ENCODE assay signal across 18 cellular contexts in genomic region chr1:153394391-153394790, GRCh38. TPM values are rescaled to one million over a fixed set of nuclear protein-coding genes. Genes with fewer than 3 reads are reported as not detected.
DNase-seq lines count a peak whose midpoint lies in the region; ATAC-seq and TF ChIP-seq lines count a peak whose summit lies in the region.
"Had no signal": no experiment of that assay in that cellular context is flagged by ENCODE, and none has a peak within 500 bp of the region (broad histone marks: within the 10 kb centered on the region; RNA-seq: fewer than 3 reads in every experiment).

No MANE protein-coding gene starts in this region.

- H3K36me3 ChIP-seq in BLaER1: no peaks in the 10 kb centered on the region
- no peaks in the 10 kb centered on the region for H3K36me3 ChIP-seq in esophagus (ENCODE audit: control insufficient read depth in 2 of 2, insufficient read depth in 2 of 2, low read length in 1 of 2)
- H3K36me3 ChIP-seq in neutrophil: peaks cover 14% of the 10 kb centered on the region
- H3K36me3 ChIP-seq: HAP-1 had no signal

- CTCF ChIA-PET in RWPE1 (lab: Yijun Ruan, JAX): interaction anchor here (1.3 kb wide), 1 partner anchor 11 kb away, joined by 3 read pairs; no protein-coding TSS in a partner anchor
- CTCF ChIA-PET in activated CD4-positive, alpha-beta memory T cell treated with anti-CD3 and anti-CD28 coated beads, Interleukin-2, amount 10 ng/mL, durations not matched to agents 7 days and 5 days (lab: Charles Lee): no interaction called here

- H3K4me3 ChIP-seq in BLaER1 (no peak overlapping the region), esophagus (ENCODE audit: low read depth in 1 of 2, low read length in 2 of 2) (no peak overlapping the region), neutrophil (ENCODE audit: low read depth in 1 of 2, low read length in 1 of 2) (peak overlapping the region; percentile 89 to 96)
- H3K4me3 ChIP-seq: HAP-1 had no signal

- DNase-seq in RWPE1 (ENCODE audit: low spot score) (no peak), NOMO-1 treated with DMSO at 0.1 percent for 48 hours (lab: John Stamatoyannopoulos, UW; ENCODE audit: unreplicated experiment) (no peak), glomerular visceral epithelial cell (ENCODE audit: extremely low spot score) (no peak)
- no peak for DNase-seq in activated CD4-positive, alpha-beta memory T cell treated with anti-CD3 and anti-CD28 coated beads, Interleukin-2, amount 10 ng/mL, durations not matched to agents 7 days and 5 days
- DNase-seq: DMS79, GOT3 had no signal

- peaks cover 17% of the 10 kb centered on the region for H3K27me3 Mint-ChIP-seq in activated CD4-positive, alpha-beta memory T cell treated with anti-CD3 and anti-CD28 coated beads, Interleukin-2, amount 10 ng/mL, durations not matched to agents 7 days and 5 days

- no peak overlapping the region for H3K4me3 Mint-ChIP-seq in activated CD4-positive, alpha-beta memory T cell treated with anti-CD3 and anti-CD28 coated beads, Interleukin-2, amount 10 ng/mL, durations not matched to agents 7 days and 5 days
- H3K4me3 Mint-ChIP-seq: CD4-positive, alpha-beta T cell; IgD-negative memory B cell had no signal

- H4K20me1 ChIP-seq in BLaER1: no peaks in the 10 kb centered on the region

- 79% methylated on average over 5 of the region's 5 CpGs for WGBS in esophagus, 2 donors

- H3K36me3 Mint-ChIP-seq in activated CD4-positive, alpha-beta memory T cell treated with anti-CD3 and anti-CD28 coated beads, Interleukin-2, amount 10 ng/mL, durations not matched to agents 7 days and 5 days (ENCODE audit: low read depth): no peaks in the 10 kb centered on the region

- TF ChIP-seq CTCF in RWPE1 (conservative IDR thresholded peaks at IDR 0.05; ENCODE audit: low read depth) (no peak), neutrophil (IDR thresholded peaks at IDR 0.05) (no peak)

- POLR2A ChIA-PET in RWPE1 (lab: Yijun Ruan, JAX; ENCODE audit: low non-redundant PET): no interaction called here
- POLR2A ChIA-PET in activated CD4-positive, alpha-beta memory T cell treated with anti-CD3 and anti-CD28 coated beads, Interleukin-2, amount 10 ng/mL, durations not matched to agents 7 days and 5 days (lab: Charles Lee): no interaction called here

- peak overlapping the region; percentile 76 for H3K4me2 ChIP-seq in BLaER1

- H3K27ac ChIP-seq in BLaER1 (no peak overlapping the region), RWPE1 (peak overlapping the region; percentile 77), esophagus (ENCODE audit: low read depth in 2 of 2, low read length in 1 of 2) (peak overlapping the region; percentile 32 to 89), neutrophil (peak overlapping the region; percentile 100)
- H3K27ac ChIP-seq: 22Rv1 had no signal

- H3K9me3 ChIP-seq in BLaER1: no peaks in the 10 kb centered on the region
- H3K9me3 ChIP-seq in esophagus (ENCODE audit: control insufficient read depth in 2 of 2, insufficient read depth in 1 of 2, low read depth in 1 of 2, low read length in 1 of 2): peaks cover 0 to 2% of the 10 kb centered on the region in 2 donors
- no peaks in the 10 kb centered on the region for H3K9me3 ChIP-seq in neutrophil
- H3K9me3 ChIP-seq: HAP-1 had no signal

- H3K9ac ChIP-seq in BLaER1: no peak overlapping the region

- H3K9me3 Mint-ChIP-seq in activated CD4-positive, alpha-beta memory T cell treated with anti-CD3 and anti-CD28 coated beads, Interleukin-2, amount 10 ng/mL, durations not matched to agents 7 days and 5 days: no peaks in the 10 kb centered on the region
- H3K9me3 Mint-ChIP-seq: CD4-positive, alpha-beta T cell; IgD-negative memory B cell had no signal

- H3K27me3 ChIP-seq in BLaER1: no peaks in the 10 kb centered on the region
- H3K27me3 ChIP-seq in esophagus (ENCODE audit: control insufficient read depth in 1 of 2, insufficient read depth in 2 of 2, low read length in 2 of 2): no peaks in the 10 kb centered on the region
- no peaks in the 10 kb centered on the region for H3K27me3 ChIP-seq in neutrophil

- H3K4me1 Mint-ChIP-seq in activated CD4-positive, alpha-beta memory T cell treated with anti-CD3 and anti-CD28 coated beads, Interleukin-2, amount 10 ng/mL, durations not matched to agents 7 days and 5 days: no peaks in the 10 kb centered on the region

- no peak overlapping the region for H3K27ac Mint-ChIP-seq in activated CD4-positive, alpha-beta memory T cell treated with anti-CD3 and anti-CD28 coated beads, Interleukin-2, amount 10 ng/mL, durations not matched to agents 7 days and 5 days
- H3K27ac Mint-ChIP-seq: CD4-positive, alpha-beta T cell; IgD-negative memory B cell had no signal

- no peak for ATAC-seq in HG03378 (IDR thresholded peaks at IDR 0.05; ENCODE audit: unreplicated experiment)

- H3K4me1 ChIP-seq in BLaER1: peaks cover 50% of the 10 kb centered on the region
- H3K4me1 ChIP-seq in esophagus (ENCODE audit: control insufficient read depth in 2 of 2, insufficient read depth in 2 of 2, low read length in 1 of 2): peaks cover 0 to 25% of the 10 kb centered on the region in 2 donors
- H3K4me1 ChIP-seq in neutrophil (ENCODE audit: control insufficient read depth in 1 of 2, insufficient read depth in 1 of 2, low read depth in 1 of 2, low read length in 1 of 2): peaks cover 89 to 98% of the 10 kb centered on the region in 2 experiments
- H3K4me1 ChIP-seq: HAP-1 had no signal

RNA-seq across cellular contexts. Expression of gene S100A8, which starts 3.5 kb away (rescaled TPM):
- over 10,000 TPM; 44,360 to 65,887 TPM for polyA plus RNA-seq in esophagus
- total RNA-seq in activated CD4-positive, alpha-beta memory T cell treated with anti-CD3 and anti-CD28 coated beads, Interleukin-2, amount 10 ng/mL, durations not matched to agents 7 days and 5 days: not detected
- total RNA-seq: A673, G401, HT1080 had no signal
- polyA plus RNA-seq: BJ had no signal

RNA-seq across cellular contexts. Expression of gene S100A12, which starts 19.0 kb away (rescaled TPM):
- 100 to 1,000 TPM in 1 of 2 donors, 10 to 100 TPM in 1; 67.2 to 222 TPM for polyA plus RNA-seq in esophagus
- total RNA-seq in activated CD4-positive, alpha-beta memory T cell treated with anti-CD3 and anti-CD28 coated beads, Interleukin-2, amount 10 ng/mL, durations not matched to agents 7 days and 5 days: not detected
- total RNA-seq: A673, G401, HT1080 had no signal
- polyA plus RNA-seq: BJ had no signal

RNA-seq across cellular contexts. Expression of gene S100A7A, which starts 21.9 kb away (rescaled TPM):
- polyA plus RNA-seq in esophagus: 1 to 10 TPM in 1 of 2 donors, under 1 TPM in 1; 0.02 to 1.3 TPM
- not detected for total RNA-seq in activated CD4-positive, alpha-beta memory T cell treated with anti-CD3 and anti-CD28 coated beads, Interleukin-2, amount 10 ng/mL, durations not matched to agents 7 days and 5 days
- total RNA-seq: A673; CD4-positive, alpha-beta T cell; G401; HT1080 had no signal
- polyA plus RNA-seq: BJ, IgD-negative memory B cell had no signal

RNA-seq across cellular contexts. Expression of gene S100A9, which starts 36.7 kb away (rescaled TPM):
- polyA plus RNA-seq in esophagus: over 10,000 TPM; 47,233 to 60,368 TPM
- under 1 TPM in 1 of 2 experiments, not detected in 1; 0.55 TPM for total RNA-seq in activated CD4-positive, alpha-beta memory T cell treated with anti-CD3 and anti-CD28 coated beads, Interleukin-2, amount 10 ng/mL, durations not matched to agents 7 days and 5 days
- total RNA-seq: A673, HT1080 had no signal
- polyA plus RNA-seq: BJ had no signal

RNA-seq across cellular contexts. Expression of gene PGLYRP4, which starts 45.8 kb away (rescaled TPM):
- polyA plus RNA-seq in esophagus: 1 to 10 TPM; 3.1 to 3.3 TPM
- total RNA-seq in activated CD4-positive, alpha-beta memory T cell treated with anti-CD3 and anti-CD28 coated beads, Interleukin-2, amount 10 ng/mL, durations not matched to agents 7 days and 5 days: not detected
- total RNA-seq: A673; CD4-positive, alpha-beta T cell; G401; HT1080 had no signal
- polyA plus RNA-seq: BJ, IgD-negative memory B cell had no signal

Comparison
In these comparisons a context has a peak if more than half of its experiments do, and no peak if none do; other contexts are left out.
1. H3K4me3 ChIP-seq: peak in neutrophil (2 of 2); none in BLaER1 (single experiment) and esophagus (0 of 2).